Comparison of ENCODE assay signal across 2 cellular contexts in the genomic region with DNA sequence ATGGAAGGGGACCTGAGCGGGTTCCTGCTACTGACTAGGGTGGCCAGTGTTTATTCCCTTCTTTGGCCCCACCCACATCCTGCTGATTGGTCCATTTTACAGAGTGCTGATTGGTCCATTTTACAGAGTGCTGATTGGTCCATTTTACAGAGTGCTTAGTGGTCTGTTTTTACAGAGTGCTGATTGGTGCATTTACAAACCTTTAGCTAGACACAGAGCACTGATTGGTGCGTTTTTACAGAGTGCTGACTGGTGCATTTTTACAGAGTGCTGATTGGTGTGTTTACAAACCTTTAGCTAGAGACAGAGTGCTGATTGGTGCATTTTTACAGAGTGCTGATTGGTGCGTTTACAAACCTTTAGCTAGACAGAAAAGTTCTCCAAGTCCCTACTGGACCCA.
A peak's percentile ranks its signal among the peaks of the same experiment; 100 is the strongest.
TF ChIP-seq lines count a peak whose summit lies in the region.

No MANE protein-coding gene starts in this region.

TF ChIP-seq in HEK293, 187 proteins besides CTCF, POLR2A, EP300 and RAD21:
- TF ChIP-seq SP2 (tag by site-specific recombination; IDR thresholded peaks at IDR 0.05), result 0 out of 2 replicates have a peak, but pooled peaks have one; percentile 19

TF ChIP-seq in WTC11, 78 proteins besides CTCF, POLR2A, EP300 and RAD21:
- peak; percentile 43 for TF ChIP-seq NFYB (CRISPR knock-in tag; conservative IDR thresholded peaks at IDR 0.05; ENCODE audit: low read depth)
